In genomic region chr5:64330728-64331231, GRCh38 we compare ENCODE assay signal across 27 cellular contexts.
A peak's percentile ranks its signal among the peaks of the same experiment; 100 is the strongest.
DNase-seq lines count a peak whose midpoint lies in the region; ATAC-seq, FAIRE-seq and TF ChIP-seq lines count a peak whose summit lies in the region.
"Had no signal": no experiment of that assay in that cellular context is flagged by ENCODE, and none has a peak within 500 bp of the region (broad histone marks: within the 10 kb centered on the region; RNA-seq: fewer than 3 reads in every experiment).

No MANE protein-coding gene starts in this region.

- 69% methylated on average over 2 of the region's 6 CpGs for WGBS in right lobe of liver (ENCODE audit: insufficient coverage, low coverage, low lambda C conversion rate, missing lambda C conversion rate)
- WGBS in HepG2 (ENCODE audit: low lambda C conversion rate): 0% methylated on average over 1 of the region's 6 CpGs
- WGBS in right cardiac atrium: 61% methylated on average over 6 of the region's 6 CpGs

- BruUV-seq in HepG2 (replicated peaks; lab: Mats Ljungman, UMichigan): no TSS peak

- FAIRE-seq in HepG2 (lab: Jason Lieb, UNC): no peak
- FAIRE-seq: A204.1, colon, D721Med, GM12892, HTR-8/SVneo had no signal

- peak; percentile 67 to 82 (median 81) for ATAC-seq in right lobe of liver
- ATAC-seq in HepG2: no peak
- ATAC-seq in right cardiac atrium: peak; percentile 87 to 89
- ATAC-seq in sciatic nerve: peak; percentile 28
- ATAC-seq: naive thymus-derived CD4-positive, alpha-beta T cell had no signal

- H3K4me2 ChIP-seq in HepG2 (ENCODE audit: low read depth, low read length): no peak overlapping the region

- no peaks in the 10 kb centered on the region for H3K27me3 ChIP-seq in right lobe of liver
- H3K27me3 ChIP-seq in HepG2 (ENCODE audit: control insufficient read depth in 1 of 2, insufficient read depth in 2 of 2, low read length in 2 of 2): no peaks in the 10 kb centered on the region
- no peaks in the 10 kb centered on the region for H3K27me3 ChIP-seq in right cardiac atrium (ENCODE audit: control insufficient read depth, insufficient read depth)
- H3K27me3 ChIP-seq: MG63, SJSA1, uterus had no signal

- no peaks in the 10 kb centered on the region for H3K79me2 ChIP-seq in HepG2 (ENCODE audit: insufficient read depth, low read length)

- CTCF ChIA-PET in HepG2 (lab: Yijun Ruan, JAX; ENCODE audit: low intra/inter-chr PET ratio, low total read pairs): no interaction called here

- H2AFZ ChIP-seq in HepG2 (ENCODE audit: low read length): no peak overlapping the region

- TF ChIP-seq EP300 in HepG2 (IDR thresholded peaks at IDR 0.05; ENCODE audit: low read depth in 2 of 2, low read length in 2 of 2) (no peak), HepG2 (CRISPR knock-in tag; IDR thresholded peaks at IDR 0.05; ENCODE audit: borderline replicate concordance) (no peak)

- no peak for TF ChIP-seq RAD21 in HepG2 (CRISPR knock-in tag; IDR thresholded peaks at IDR 0.05)

- in situ Hi-C loops in HepG2 (cut with HindIII; ENCODE audit: extremely low pct_ligation_motif_present, low pct_unique_long_range_greater_than_20kb): no loop called here

- intact Hi-C loops in right lobe of liver (cut with DNase I): no loop called here
- intact Hi-C loops in HepG2 (cut with micrococcal nuclease; ENCODE audit: unreplicated experiment): no loop called here
- intact Hi-C loops in right cardiac atrium (cut with DNase I): no loop called here
- intact Hi-C loops in sciatic nerve (cut with DNase I): no loop called here

- POLR2A ChIA-PET in HepG2 (lab: Yijun Ruan, JAX): no interaction called here

- H3K4me3 ChIP-seq in right lobe of liver: no peak overlapping the region
- no peak overlapping the region for H3K4me3 ChIP-seq in HepG2 (replicated peaks in 1 of 3; ENCODE audit: insufficient read depth in 1 of 3, low read depth in 2 of 3, low read length in 3 of 3)
- H3K4me3 ChIP-seq in right cardiac atrium (ENCODE audit: low read length): no peak overlapping the region
- H3K4me3 ChIP-seq: MG63, SJSA1, uterus had no signal

- DNase-seq in right lobe of liver: peak; percentile 41 to 84 (median 66)
- no peak for DNase-seq in HepG2 (ENCODE audit: low spot score)
- DNase-seq in right cardiac atrium: peak; percentile 38 to 79 (median 72)
- no peak for DNase-seq in sciatic nerve (ENCODE audit: low spot score)
- no peak for DNase-seq in NCI-H1930 (lab: John Stamatoyannopoulos, UW)
- no peak for DNase-seq in NCI-H2107 treated with DMSO at 0.1 percent for 48 hours (lab: John Stamatoyannopoulos, UW; ENCODE audit: unreplicated experiment)
- DNase-seq in activated CD8-positive, alpha-beta memory T cell treated with anti-CD3 and anti-CD28 coated beads, Interleukin-2, amount 50 U/mL, for 4 hours: no peak
- no peak for DNase-seq in NCI-H345 (lab: John Stamatoyannopoulos, UW)
- DNase-seq: activated CD4-positive, alpha-beta T cell treated with anti-CD3 and anti-CD28 coated beads, Interleukin-2, amount 50 U/mL, for 48 hours; activated CD4-positive, CD25-positive, alpha-beta regulatory T cell; activated naive CD4-positive, alpha-beta T cell treated with anti-CD3 and anti-CD28 coated beads, Interleukin-2, amount 10 ng/mL, durations not matched to agents 7 days and 5 days; CD4-positive, CD25-positive, alpha-beta regulatory T cell; effector CD8-positive, alpha-beta T cell; KBM-7; MG63; naive thymus-derived CD4-positive, alpha-beta T cell; NCI-H510A treated with DMSO at 0.1 percent for 48 hours; NK-92 treated with Interleukin-12 subunit alpha and Interleukin-12 subunit beta, amount 100 ng/mL, for 24 hours; stimulated activated CD4-positive, alpha-beta T cell treated with anti-CD3 and anti-CD28 coated beads, Interleukin-2, amount 100 ng/mL, for 48 hours; uterus had no signal

- no peaks in the 10 kb centered on the region for H3K36me3 ChIP-seq in right lobe of liver
- H3K36me3 ChIP-seq in HepG2 (replicated peaks in 1 of 2; ENCODE audit: control insufficient read depth in 1 of 2, insufficient read depth in 2 of 2, low read length in 2 of 2): no peaks in the 10 kb centered on the region
- H3K36me3 ChIP-seq: MG63, SJSA1, uterus had no signal

- H3K9me3 ChIP-seq in right lobe of liver (peaks cover 0 to 6% (median 0%) of the 10 kb centered on the region in 4 donors), HepG2 (ENCODE audit: low read length) (no peaks in the 10 kb centered on the region), right cardiac atrium (ENCODE audit: control insufficient read depth, low read length) (no peaks in the 10 kb centered on the region)
- H3K9me3 ChIP-seq: MG63, SJSA1 had no signal

- H4K20me1 ChIP-seq in HepG2 (ENCODE audit: insufficient read depth, low read length): no peaks in the 10 kb centered on the region

- H3K27ac ChIP-seq in right lobe of liver: no peak overlapping the region
- no peak overlapping the region for H3K27ac ChIP-seq in HepG2 (ENCODE audit: extremely low read length, insufficient read depth, low read length)
- peak overlapping the region; percentile 39 for H3K27ac ChIP-seq in right cardiac atrium (ENCODE audit: low read length)
- H3K27ac ChIP-seq: epithelial cell of prostate, SJSA1, uterus had no signal

- TF ChIP-seq CTCF in right lobe of liver (IDR thresholded peaks at IDR 0.05) (no peak), HepG2 (CRISPR knock-in tag; IDR thresholded peaks at IDR 0.05) (no peak)

- TF ChIP-seq POLR2A in right lobe of liver (IDR thresholded peaks at IDR 0.05): no peak
- no peak for TF ChIP-seq POLR2A in HepG2 (IDR thresholded peaks at IDR 0.05; ENCODE audit: insufficient read depth in 1 of 2, low read depth in 2 of 2, low read length in 2 of 2)

- H3K4me1 ChIP-seq in right lobe of liver (no peaks in the 10 kb centered on the region), HepG2 (ENCODE audit: insufficient read depth, low read length) (no peaks in the 10 kb centered on the region), right cardiac atrium (ENCODE audit: control insufficient read depth, insufficient read depth, low read length) (peaks cover 3% of the 10 kb centered on the region)
- H3K4me1 ChIP-seq: SJSA1, uterus had no signal

- no peak overlapping the region for H3K9ac ChIP-seq in HepG2 (ENCODE audit: insufficient read depth, low read depth, low read length)

TF ChIP-seq in HepG2, 621 proteins besides CTCF, POLR2A, EP300 and RAD21:
- no peak for TF ChIP-seq FOSL2 (CRISPR knock-in tag; IDR thresholded peaks at IDR 0.05)
- TF ChIP-seq EEA1 (CRISPR knock-in tag; IDR thresholded peaks at IDR 0.05; ENCODE audit: borderline replicate concordance): no peak
- no peak for TF ChIP-seq TGIF2 (CRISPR knock-in tag; IDR thresholded peaks at IDR 0.05)
- TF ChIP-seq MBD4 (IDR thresholded peaks at IDR 0.05; ENCODE audit: borderline replicate concordance, low read length): no peak
- TF ChIP-seq ZBTB34 (CRISPR knock-in tag; IDR thresholded peaks at IDR 0.05): no peak
- no peak for TF ChIP-seq ZNF510 (CRISPR knock-in tag; IDR thresholded peaks at IDR 0.05; ENCODE audit: low read depth)
- TF ChIP-seq ZNF280D (CRISPR knock-in tag; IDR thresholded peaks at IDR 0.05): no peak
- no peak for TF ChIP-seq ZNF652 (CRISPR knock-in tag; IDR thresholded peaks at IDR 0.05; ENCODE audit: borderline replicate concordance, low read depth)
- TF ChIP-seq POLR2G (IDR thresholded peaks at IDR 0.05; ENCODE audit: low read depth, low read length): no peak
- TF ChIP-seq SP4 (CRISPR knock-in tag; IDR thresholded peaks at IDR 0.05): no peak
- no peak for TF ChIP-seq ZNF691 (CRISPR knock-in tag; IDR thresholded peaks at IDR 0.05; ENCODE audit: borderline replicate concordance, low read depth)
- TF ChIP-seq ZNF816 (CRISPR knock-in tag; IDR thresholded peaks at IDR 0.05; ENCODE audit: borderline replicate concordance): no peak
- no peak for TF ChIP-seq TSC22D2 (CRISPR knock-in tag; IDR thresholded peaks at IDR 0.05; ENCODE audit: borderline replicate concordance)
- TF ChIP-seq JUND (CRISPR knock-in tag; IDR thresholded peaks at IDR 0.05): no peak

Comparison
In these comparisons a context has a peak if more than half of its experiments do, and no peak if none do; other contexts are left out.
1. DNase-seq: peak in right lobe of liver (3 of 3) and right cardiac atrium (3 of 3); none in HepG2 (single experiment), sciatic nerve (single experiment), NCI-H1930 (0 of 2), NCI-H2107 treated with DMSO at 0.1 percent for 48 hours (single experiment), activated CD8-positive, alpha-beta memory T cell treated with anti-CD3 and anti-CD28 coated beads, Interleukin-2, amount 50 U/mL, for 4 hours (single experiment) and NCI-H345 (single experiment).